ENCODE assay signal across 1 cellular context in the genomic region with DNA sequence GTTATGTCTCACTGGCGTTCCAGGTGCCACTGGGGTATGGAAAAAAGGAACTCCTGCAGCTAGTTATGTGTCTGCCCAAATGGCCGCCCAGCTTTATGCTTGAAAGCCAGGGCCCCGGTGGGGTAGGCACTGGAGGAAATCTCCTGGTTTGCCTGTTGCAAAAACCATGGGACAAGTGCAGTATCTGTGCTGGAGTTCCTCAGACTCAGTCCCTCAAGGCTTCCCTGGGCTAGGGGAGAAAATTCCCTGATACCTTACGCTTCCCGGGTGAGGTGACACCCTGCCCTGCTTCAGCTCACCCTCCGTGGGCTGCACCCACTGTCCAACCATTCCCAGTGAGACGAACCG.
TF ChIP-seq lines count a peak whose summit lies in the region.

No MANE protein-coding gene starts in this region.

TF ChIP-seq in H1, 55 proteins besides CTCF, POLR2A, EP300 and RAD21 (continued from another document):
- TF ChIP-seq, protein P1, sequence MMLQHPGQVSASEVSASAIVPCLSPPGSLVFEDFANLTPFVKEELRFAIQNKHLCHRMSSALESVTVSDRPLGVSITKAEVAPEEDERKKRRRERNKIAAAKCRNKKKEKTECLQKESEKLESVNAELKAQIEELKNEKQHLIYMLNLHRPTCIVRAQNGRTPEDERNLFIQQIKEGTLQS (IDR thresholded peaks at IDR 0.05; ENCODE audit: insufficient read depth, low read depth, low read length), result no peak
